ENCODE assay signal across 10 cellular contexts in the genomic region with DNA sequence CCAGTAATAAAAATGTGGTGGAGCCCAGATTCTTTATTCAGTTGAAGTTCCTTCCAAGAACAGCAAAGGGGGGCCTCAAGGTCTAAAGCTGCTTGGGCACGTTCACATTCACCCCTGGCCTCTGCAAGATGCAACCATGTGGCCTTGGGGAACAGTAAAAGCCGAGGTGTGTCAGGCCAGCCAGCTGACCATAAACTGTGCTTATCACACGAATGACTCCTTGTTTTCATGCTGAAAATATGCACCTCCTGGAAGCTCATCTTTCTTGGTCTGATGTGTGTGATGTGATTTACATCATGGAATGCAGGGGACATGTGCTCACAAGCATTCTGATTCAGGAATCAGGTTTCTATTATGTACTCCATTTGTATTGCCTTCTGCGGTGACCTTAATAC.
DNase-seq lines count a peak whose midpoint lies in the region; ATAC-seq and TF ChIP-seq lines count a peak whose summit lies in the region.
"Had no signal": no experiment of that assay in that cellular context is flagged by ENCODE, and none has a peak within 500 bp of the region (broad histone marks: within the 10 kb centered on the region; RNA-seq: fewer than 3 reads in every experiment).

No MANE protein-coding gene starts in this region.

- ATAC-seq in GM19467 (IDR thresholded peaks at IDR 0.05; ENCODE audit: unreplicated experiment), result no peak

- peaks cover 30% of the 10 kb centered on the region for H3K4me1 ChIP-seq in mammary epithelial cell (ENCODE audit: insufficient read depth, low read length)
- no peaks in the 10 kb centered on the region for H3K4me1 ChIP-seq in neural progenitor cell
- no peaks in the 10 kb centered on the region for H3K4me1 ChIP-seq in sigmoid colon
- H3K4me1 ChIP-seq in right atrium auricular region, result peaks cover 0 to 9% of the 10 kb centered on the region in 2 donors

- dilution Hi-C loops in mammary epithelial cell (cut with HindIII; ENCODE audit: low sequenced_read_pairs), result no loop called here

- H3K9ac ChIP-seq in mammary epithelial cell (ENCODE audit: insufficient read depth, low read length), result peak overlapping the region; percentile 9
- no peak overlapping the region for H3K9ac ChIP-seq in neural progenitor cell

- H3K4me3 ChIP-seq in AG09309 (ENCODE audit: control insufficient read depth, low read depth, low read length), result no peak overlapping the region
- H3K4me3 ChIP-seq in mammary epithelial cell (replicated peaks in 1 of 3; ENCODE audit: insufficient read depth in 1 of 3, low read depth in 2 of 3, low read length in 3 of 3), result no peak overlapping the region
- H3K4me3 ChIP-seq in neural progenitor cell, result no peak overlapping the region
- no peak overlapping the region for H3K4me3 ChIP-seq in sigmoid colon
- H3K4me3 ChIP-seq in right atrium auricular region, result no peak overlapping the region

- TF ChIP-seq POLR2A in sigmoid colon (IDR thresholded peaks at IDR 0.05), result no peak

- H3K27me3 ChIP-seq in mammary epithelial cell (ENCODE audit: insufficient read depth, low read length) (peaks cover 3% of the 10 kb centered on the region), neural progenitor cell (no peaks in the 10 kb centered on the region), sigmoid colon (no peaks in the 10 kb centered on the region), right atrium auricular region (no peaks in the 10 kb centered on the region)

- 0% methylated on average over 4 of the region's 4 CpGs for WGBS in mammary epithelial cell (ENCODE audit: low coverage, missing lambda C conversion rate)
- WGBS in sigmoid colon, 2 donors, result 32 to 71% methylated on average over 4 of the region's 4 CpGs

- CTCF ChIA-PET in mammary epithelial cell (lab: Charles Lee; ENCODE audit: low non-redundant PET), result interaction anchor here (0.5 to 0.6 kb wide), 4 partner anchors 16 to 213 kb away, joined by 3 to 12 read pairs (median 4); no protein-coding TSS in a partner anchor

- intact Hi-C loops in mammary epithelial cell (cut with micrococcal nuclease) (loop anchor here (1.0 to 5.0 kb wide), 5 partner anchors 13 to 523 kb away; partner anchors contain the start of gene MARCKS), sigmoid colon (cut with DNase I) (no loop called here)

- H3F3A ChIP-seq in neural progenitor cell (ENCODE audit: low read depth), result no peaks in the 10 kb centered on the region

- H4K20me1 ChIP-seq in mammary epithelial cell (ENCODE audit: insufficient read depth, low read length) (no peaks in the 10 kb centered on the region), neural progenitor cell (ENCODE audit: low read depth) (no peaks in the 10 kb centered on the region)

- DNase-seq in AG09309 (ENCODE audit: low read depth), result peak; percentile 99
- peak; percentile 60 for DNase-seq in HT1080 (ENCODE audit: low read depth)
- peak; percentile 98 for DNase-seq in mammary epithelial cell
- DNase-seq in neural progenitor cell (ENCODE audit: low spot score), result no peak
- DNase-seq in sigmoid colon, result no peak
- no peak for DNase-seq in right atrium auricular region (ENCODE audit: low spot score)
- DNase-seq in NCI-H2227 treated with DMSO at 0.1 percent for 48 hours (lab: John Stamatoyannopoulos, UW), result no peak
- DNase-seq: CD8-positive, alpha-beta memory T cell; NCI-H2171 treated with DMSO at 0.1 percent for 48 hours had no signal

- no TSS peak for BruUV-seq in mammary epithelial cell (replicated peaks; lab: Mats Ljungman, UMichigan)

- H3K9me3 Mint-ChIP-seq in neural progenitor cell, result peaks cover 2% of the 10 kb centered on the region
- H3K9me3 Mint-ChIP-seq: CD8-positive, alpha-beta memory T cell had no signal

- no peak for TF ChIP-seq CTCF in AG09309 (IDR thresholded peaks at IDR 0.05; ENCODE audit: control insufficient read depth, insufficient read depth, low read depth, low read length, missing control alignments)
- no peak for TF ChIP-seq CTCF in mammary epithelial cell (conservative IDR thresholded peaks at IDR 0.05 in 1 of 2, IDR thresholded peaks at IDR 0.05 in 1 of 2; ENCODE audit: extremely low read depth in 1 of 2, insufficient read depth in 1 of 2, low read depth in 1 of 2, low read length in 2 of 2)
- no peak for TF ChIP-seq CTCF in neural progenitor cell (IDR thresholded peaks at IDR 0.05)
- no peak for TF ChIP-seq CTCF in sigmoid colon (IDR thresholded peaks at IDR 0.05)
- no peak for TF ChIP-seq CTCF in right atrium auricular region (IDR thresholded peaks at IDR 0.05)

- H2AFZ ChIP-seq in mammary epithelial cell (ENCODE audit: low read depth, low read length) (no peak overlapping the region), neural progenitor cell (replicated peaks) (no peak overlapping the region)

- no peaks in the 10 kb centered on the region for H3K79me2 ChIP-seq in mammary epithelial cell (ENCODE audit: insufficient read depth, low read length)
- no peaks in the 10 kb centered on the region for H3K79me2 ChIP-seq in neural progenitor cell (ENCODE audit: low read depth)

- H3K4me2 ChIP-seq in mammary epithelial cell (ENCODE audit: insufficient read depth, low read depth, low read length), result peak overlapping the region; percentile 61
- no peak overlapping the region for H3K4me2 ChIP-seq in neural progenitor cell

- H3K36me3 Mint-ChIP-seq in neural progenitor cell, result no peaks in the 10 kb centered on the region
- H3K36me3 Mint-ChIP-seq: CD8-positive, alpha-beta memory T cell had no signal

- H3K27ac Mint-ChIP-seq in neural progenitor cell, result peak overlapping the region; percentile 17
- H3K27ac Mint-ChIP-seq: CD8-positive, alpha-beta memory T cell had no signal

- peak overlapping the region; percentile 86 for H3K27ac ChIP-seq in mammary epithelial cell (ENCODE audit: insufficient read depth, low read depth, low read length)
- H3K27ac ChIP-seq in neural progenitor cell, result no peak overlapping the region
- no peak overlapping the region for H3K27ac ChIP-seq in sigmoid colon
- no peak overlapping the region for H3K27ac ChIP-seq in right atrium auricular region

- H3K27me3 Mint-ChIP-seq in neural progenitor cell (ENCODE audit: insufficient read depth, low read depth), result peaks cover 3% of the 10 kb centered on the region

- no peak for TF ChIP-seq EP300 in sigmoid colon (IDR thresholded peaks at IDR 0.05)

- H3K4me3 Mint-ChIP-seq in neural progenitor cell, result no peak overlapping the region
- H3K4me3 Mint-ChIP-seq: CD8-positive, alpha-beta memory T cell had no signal

- in situ Hi-C loops in mammary epithelial cell (cut with MboI; ENCODE audit: low sequenced_read_pairs in 2 of 2), result no loop called here

- no peaks in the 10 kb centered on the region for H3K36me3 ChIP-seq in mammary epithelial cell (ENCODE audit: insufficient read depth, low read length)
- no peaks in the 10 kb centered on the region for H3K36me3 ChIP-seq in neural progenitor cell
- H3K36me3 ChIP-seq in sigmoid colon, result no peaks in the 10 kb centered on the region
- H3K36me3 ChIP-seq in right atrium auricular region, result no peaks in the 10 kb centered on the region

- H3K4me1 Mint-ChIP-seq in neural progenitor cell, result peaks cover 39% of the 10 kb centered on the region
- H3K4me1 Mint-ChIP-seq: CD8-positive, alpha-beta memory T cell had no signal

- no peaks in the 10 kb centered on the region for H3K9me3 ChIP-seq in mammary epithelial cell (replicated peaks; ENCODE audit: insufficient read depth, low read length)
- no peaks in the 10 kb centered on the region for H3K9me3 ChIP-seq in neural progenitor cell (ENCODE audit: low read depth)
- H3K9me3 ChIP-seq in sigmoid colon, result no peaks in the 10 kb centered on the region
- no peaks in the 10 kb centered on the region for H3K9me3 ChIP-seq in right atrium auricular region

Comparison
In these comparisons a context has a peak if more than half of its experiments do, and no peak if none do; other contexts are left out.
1. DNase-seq: peak in AG09309 (single experiment), HT1080 (single experiment) and mammary epithelial cell (single experiment); none in neural progenitor cell (single experiment), sigmoid colon (single experiment), right atrium auricular region (single experiment) and NCI-H2227 treated with DMSO at 0.1 percent for 48 hours (single experiment).